1 cellular context compared by ENCODE assay signal in genomic region chr14:97073622-97074021, GRCh38.
TF ChIP-seq lines count a peak whose summit lies in the region.

No MANE protein-coding gene starts in this region.

TF ChIP-seq in K562, 482 proteins besides CTCF, POLR2A, EP300 and RAD21 (continued from another document):
- TF ChIP-seq DEAF1 (CRISPR knock-in tag; IDR thresholded peaks at IDR 0.05): no peak
- no peak for TF ChIP-seq TGIF2 (CRISPR knock-in tag; IDR thresholded peaks at IDR 0.05)
- TF ChIP-seq NFIX (CRISPR knock-in tag; IDR thresholded peaks at IDR 0.05; ENCODE audit: low read depth): no peak
